In genomic region chr17:81419886-81420768, GRCh38 we compare ENCODE assay signal across 1 cellular context.
TF ChIP-seq lines count a peak whose summit lies in the region.

No MANE protein-coding gene starts in this region.

TF ChIP-seq in HCT116, 20 proteins besides CTCF, POLR2A, EP300 and RAD21 (continued from another document):
- TF ChIP-seq, protein P1, sequence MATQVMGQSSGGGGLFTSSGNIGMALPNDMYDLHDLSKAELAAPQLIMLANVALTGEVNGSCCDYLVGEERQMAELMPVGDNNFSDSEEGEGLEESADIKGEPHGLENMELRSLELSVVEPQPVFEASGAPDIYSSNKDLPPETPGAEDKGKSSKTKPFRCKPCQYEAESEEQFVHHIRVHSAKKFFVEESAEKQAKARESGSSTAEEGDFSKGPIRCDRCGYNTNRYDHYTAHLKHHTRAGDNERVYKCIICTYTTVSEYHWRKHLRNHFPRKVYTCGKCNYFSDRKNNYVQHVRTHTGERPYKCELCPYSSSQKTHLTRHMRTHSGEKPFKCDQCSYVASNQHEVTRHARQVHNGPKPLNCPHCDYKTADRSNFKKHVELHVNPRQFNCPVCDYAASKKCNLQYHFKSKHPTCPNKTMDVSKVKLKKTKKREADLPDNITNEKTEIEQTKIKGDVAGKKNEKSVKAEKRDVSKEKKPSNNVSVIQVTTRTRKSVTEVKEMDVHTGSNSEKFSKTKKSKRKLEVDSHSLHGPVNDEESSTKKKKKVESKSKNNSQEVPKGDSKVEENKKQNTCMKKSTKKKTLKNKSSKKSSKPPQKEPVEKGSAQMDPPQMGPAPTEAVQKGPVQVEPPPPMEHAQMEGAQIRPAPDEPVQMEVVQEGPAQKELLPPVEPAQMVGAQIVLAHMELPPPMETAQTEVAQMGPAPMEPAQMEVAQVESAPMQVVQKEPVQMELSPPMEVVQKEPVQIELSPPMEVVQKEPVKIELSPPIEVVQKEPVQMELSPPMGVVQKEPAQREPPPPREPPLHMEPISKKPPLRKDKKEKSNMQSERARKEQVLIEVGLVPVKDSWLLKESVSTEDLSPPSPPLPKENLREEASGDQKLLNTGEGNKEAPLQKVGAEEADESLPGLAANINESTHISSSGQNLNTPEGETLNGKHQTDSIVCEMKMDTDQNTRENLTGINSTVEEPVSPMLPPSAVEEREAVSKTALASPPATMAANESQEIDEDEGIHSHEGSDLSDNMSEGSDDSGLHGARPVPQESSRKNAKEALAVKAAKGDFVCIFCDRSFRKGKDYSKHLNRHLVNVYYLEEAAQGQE (IDR thresholded peaks at IDR 0.05; ENCODE audit: low read depth): no peak
- TF ChIP-seq ZNF274 (IDR thresholded peaks at IDR 0.05; ENCODE audit: low read depth, low read length) (no peak), SIN3A (IDR thresholded peaks at IDR 0.05; ENCODE audit: low read depth) (no peak), ATF3 (IDR thresholded peaks at IDR 0.05) (no peak)
